Comparison of ENCODE assay signal across 19 cellular contexts in genomic region chr17:3943240-3943891, GRCh38. TPM values are rescaled to one million over a fixed set of nuclear protein-coding genes. Genes with fewer than 3 reads are reported as not detected.
"Had no signal": no experiment of that assay in that cellular context is flagged by ENCODE, and none has a peak within 500 bp of the region (broad histone marks: within the 10 kb centered on the region; RNA-seq: fewer than 3 reads in every experiment).

No MANE protein-coding gene starts in this region.

- H3K4me3 ChIP-seq: thyroid gland had no signal

- DNase-seq: activated B cell treated with CpG ODN at 0.5 μM for 24 hours; activated CD4-positive, alpha-beta T cell treated with anti-CD3 and anti-CD28 coated beads for 48 hours; activated CD8-positive, alpha-beta T cell treated with anti-CD3 and anti-CD28 coated beads for 36 hours; activated T-cell treated with anti-CD3 and anti-CD28 coated beads, Interleukin-2, amount 50 U/mL, for 72 hours; anterior cingulate cortex; effector memory CD4-positive, alpha-beta T cell; islet precursor cell; stimulated activated CD4-positive, alpha-beta T cell treated with anti-CD3 and anti-CD28 coated beads, Interleukin-12 subunit alpha, Interleukin-12 subunit beta, amount 100 ng/mL, for 4 hours; stimulated activated CD4-positive, alpha-beta T cell treated with anti-CD3 and anti-CD28 coated beads, Interleukin-2, amount 100 ng/mL, for 24 hours; SW 1271; thyroid gland had no signal

- H3K36me3 ChIP-seq: breast epithelium, thyroid gland had no signal

- H3K27me3 ChIP-seq: breast epithelium, gastroesophageal sphincter, thyroid gland had no signal

- H3K9me3 Mint-ChIP-seq: activated B cell treated with CpG ODN at 0.5 μM for 24 hours; activated CD8-positive, alpha-beta T cell treated with anti-CD3 and anti-CD28 coated beads for 36 hours; activated T-cell treated with anti-CD3 and anti-CD28 coated beads, Interleukin-2, amount 50 U/mL, for 72 hours; dendritic cell treated with granulocyte-macrophage colony-stimulating factor and Interleukin-4, amounts not matched to agents 40 ng/mL and 50 ng/mL, for 4 days; nephron had no signal

- H3K27ac ChIP-seq: breast epithelium, epithelial cell of prostate, thyroid gland had no signal

- H3K9me3 ChIP-seq: breast epithelium, gastroesophageal sphincter, thyroid gland had no signal

- H3K4me1 ChIP-seq: breast epithelium had no signal

- H3K27me3 Mint-ChIP-seq: activated B cell treated with CpG ODN at 0.5 μM for 24 hours; activated CD8-positive, alpha-beta T cell treated with anti-CD3 and anti-CD28 coated beads for 36 hours; dendritic cell treated with granulocyte-macrophage colony-stimulating factor and Interleukin-4, amounts not matched to agents 40 ng/mL and 50 ng/mL, for 4 days had no signal

- H3K4me1 Mint-ChIP-seq: activated B cell treated with CpG ODN at 0.5 μM for 24 hours had no signal

- H3K4me3 Mint-ChIP-seq: activated B cell treated with CpG ODN at 0.5 μM for 24 hours; activated CD8-positive, alpha-beta T cell treated with anti-CD3 and anti-CD28 coated beads for 36 hours; activated T-cell treated with anti-CD3 and anti-CD28 coated beads, Interleukin-2, amount 50 U/mL, for 72 hours; dendritic cell treated with granulocyte-macrophage colony-stimulating factor and Interleukin-4, amounts not matched to agents 40 ng/mL and 50 ng/mL, for 4 days had no signal

- H3K27ac Mint-ChIP-seq: activated CD8-positive, alpha-beta T cell treated with anti-CD3 and anti-CD28 coated beads for 36 hours; activated T-cell treated with anti-CD3 and anti-CD28 coated beads, Interleukin-2, amount 50 U/mL, for 72 hours; dendritic cell treated with granulocyte-macrophage colony-stimulating factor and Interleukin-4, amounts not matched to agents 40 ng/mL and 50 ng/mL, for 4 days had no signal

- ATAC-seq: activated CD8-positive, alpha-beta T cell treated with anti-CD3 and anti-CD28 coated beads for 36 hours; activated T-cell treated with anti-CD3 and anti-CD28 coated beads, Interleukin-2, amount 50 U/mL, for 72 hours; gastroesophageal sphincter; left lobe of liver had no signal

RNA-seq across cellular contexts. Expression of gene ATP2A3, which starts 20.9 kb away (rescaled TPM):
- total RNA-seq: osteocyte had no signal

RNA-seq across cellular contexts. Expression of gene P2RX1, which starts 27.1 kb away (rescaled TPM):
- total RNA-seq: osteocyte, pulmonary artery endothelial cell had no signal
